In genomic region chr17:21044971-21045370, GRCh38 we compare ENCODE assay signal across 21 cellular contexts. TPM values are rescaled to one million over a fixed set of nuclear protein-coding genes. Genes with fewer than 3 reads are reported as not detected.
DNase-seq lines count a peak whose midpoint lies in the region; ATAC-seq, FAIRE-seq and TF ChIP-seq lines count a peak whose summit lies in the region.
"Had no signal": no experiment of that assay in that cellular context is flagged by ENCODE, and none has a peak within 500 bp of the region (broad histone marks: within the 10 kb centered on the region; RNA-seq: fewer than 3 reads in every experiment).

No MANE protein-coding gene starts in this region.

- peaks cover 21 to 34% (median 23%) of the 10 kb centered on the region in 3 donors for H3K4me1 Mint-ChIP-seq in T-cell
- H3K4me1 Mint-ChIP-seq in effector memory CD8-positive, alpha-beta T cell (ENCODE audit: low read depth in 2 of 2): peaks cover 15 to 16% of the 10 kb centered on the region in 2 donors
- H3K4me1 Mint-ChIP-seq in stimulated activated memory B cell treated with anti-CD40 and anti-IgM and Interleukin-4, amounts not matched to agents 10 μg/mL and 1 μg/mL and 100 μg/mL, for 72 hours: peaks cover 32% of the 10 kb centered on the region

- CTCF ChIA-PET in HepG2 (lab: Yijun Ruan, JAX; ENCODE audit: low intra/inter-chr PET ratio, low total read pairs) (no interaction called here), T-cell (lab: Charles Lee) (interaction anchor here (1.1 to 2.2 kb wide), 2 partner anchors 21 to 26 kb away, joined by 4 to 6 read pairs; no protein-coding TSS in a partner anchor)

- H3K27ac ChIP-seq in HepG2 (ENCODE audit: extremely low read length, insufficient read depth, low read length): no peak overlapping the region
- no peak overlapping the region for H3K27ac ChIP-seq in right lobe of liver
- no peak overlapping the region for H3K27ac ChIP-seq in uterus
- H3K27ac ChIP-seq: epithelial cell of prostate had no signal

- H3K36me3 Mint-ChIP-seq in T-cell: no peaks in the 10 kb centered on the region
- H3K36me3 Mint-ChIP-seq in effector memory CD8-positive, alpha-beta T cell (ENCODE audit: insufficient read depth): peaks cover 25% of the 10 kb centered on the region
- no peaks in the 10 kb centered on the region for H3K36me3 Mint-ChIP-seq in stimulated activated memory B cell treated with anti-CD40 and anti-IgM and Interleukin-4, amounts not matched to agents 10 μg/mL and 1 μg/mL and 100 μg/mL, for 72 hours

- H3K79me2 ChIP-seq in HepG2 (ENCODE audit: insufficient read depth, low read length): peaks cover 21% of the 10 kb centered on the region

- TF ChIP-seq POLR2A in HepG2 (IDR thresholded peaks at IDR 0.05; ENCODE audit: insufficient read depth in 1 of 2, low read depth in 2 of 2, low read length in 2 of 2): no peak
- no peak for TF ChIP-seq POLR2A in right lobe of liver (IDR thresholded peaks at IDR 0.05)
- TF ChIP-seq POLR2A in uterus (IDR thresholded peaks at IDR 0.05): no peak

- FAIRE-seq in HepG2 (lab: Jason Lieb, UNC): no peak
- FAIRE-seq: bronchial epithelial cell, GM18507, kidney, RCC 7860 had no signal

- intact Hi-C loops in HepG2 (cut with micrococcal nuclease; ENCODE audit: unreplicated experiment) (loop anchor here (10.0 kb wide), 1 partner anchor 240 kb away; the partner anchor contains the start of gene MAP2K3), right lobe of liver (cut with DNase I) (no loop called here), uterus (cut with DNase I; ENCODE audit: low total_unique reads) (no loop called here)

- no peak overlapping the region for H3K4me3 ChIP-seq in HepG2 (replicated peaks in 1 of 3; ENCODE audit: insufficient read depth in 1 of 3, low read depth in 2 of 3, low read length in 3 of 3)
- no peak overlapping the region for H3K4me3 ChIP-seq in right lobe of liver
- H3K4me3 ChIP-seq in uterus: no peak overlapping the region

- BruUV-seq in HepG2 (replicated peaks; lab: Mats Ljungman, UMichigan): no TSS peak

- H4K20me1 ChIP-seq in HepG2 (ENCODE audit: insufficient read depth, low read length): peaks cover 21% of the 10 kb centered on the region

- 84% methylated on average over 9 of the region's 10 CpGs for whole genome bisulfite sequencing in HepG2 (ENCODE audit: low lambda C conversion rate)
- WGBS in right lobe of liver (ENCODE audit: insufficient coverage, low coverage, low lambda C conversion rate, missing lambda C conversion rate): 93% methylated on average over 9 of the region's 10 CpGs

- no peaks in the 10 kb centered on the region; a peak in 1 of 5 replicates for H3K27me3 ChIP-seq in HepG2 (ENCODE audit: control insufficient read depth in 1 of 2, insufficient read depth in 2 of 2, low read length in 2 of 2)
- H3K27me3 ChIP-seq in right lobe of liver: no peaks in the 10 kb centered on the region
- H3K27me3 ChIP-seq in uterus: no peaks in the 10 kb centered on the region

- ATAC-seq in HepG2 (no peak), right lobe of liver (no peak), T-cell (replicated peaks in 1 of 4) (no peak), GM18511 (IDR thresholded peaks at IDR 0.05; ENCODE audit: unreplicated experiment) (no peak)
- ATAC-seq in effector memory CD8-positive, alpha-beta T cell (replicated peaks): no peak
- no peak for ATAC-seq in stimulated activated memory B cell treated with anti-CD40 and anti-IgM and Interleukin-4, amounts not matched to agents 10 μg/mL and 1 μg/mL and 100 μg/mL, for 72 hours
- ATAC-seq: activated T-cell treated with anti-CD3 and anti-CD28 coated beads, Interleukin-2, amount 50 U/mL, for 72 hours had no signal

- H3K9ac ChIP-seq in HepG2 (ENCODE audit: insufficient read depth, low read depth, low read length): no peak overlapping the region

- TF ChIP-seq CTCF in HepG2 (CRISPR knock-in tag; IDR thresholded peaks at IDR 0.05) (no peak), right lobe of liver (IDR thresholded peaks at IDR 0.05) (no peak), uterus (IDR thresholded peaks at IDR 0.05) (no peak)

- peak overlapping the region; percentile 94 to 95 for H3K27ac Mint-ChIP-seq in T-cell
- peak overlapping the region; percentile 35 to 96 for H3K27ac Mint-ChIP-seq in effector memory CD8-positive, alpha-beta T cell
- H3K27ac Mint-ChIP-seq in stimulated activated memory B cell treated with anti-CD40 and anti-IgM and Interleukin-4, amounts not matched to agents 10 μg/mL and 1 μg/mL and 100 μg/mL, for 72 hours: peak overlapping the region; percentile 89

- no peaks in the 10 kb centered on the region for H3K9me3 Mint-ChIP-seq in T-cell
- no peaks in the 10 kb centered on the region for H3K9me3 Mint-ChIP-seq in effector memory CD8-positive, alpha-beta T cell
- no peaks in the 10 kb centered on the region for H3K9me3 Mint-ChIP-seq in stimulated activated memory B cell treated with anti-CD40 and anti-IgM and Interleukin-4, amounts not matched to agents 10 μg/mL and 1 μg/mL and 100 μg/mL, for 72 hours
- H3K9me3 Mint-ChIP-seq: activated CD4-positive, alpha-beta memory T cell treated with anti-CD3 and anti-CD28 coated beads, Interleukin-2, amount 10 ng/mL, durations not matched to agents 7 days and 5 days; activated T-cell treated with anti-CD3 and anti-CD28 coated beads, Interleukin-2, amount 50 U/mL, for 72 hours; HFFc6 had no signal

- POLR2A ChIA-PET in HepG2 (lab: Yijun Ruan, JAX) (no interaction called here), T-cell (lab: Charles Lee) (no interaction called here)

- H3K4me1 ChIP-seq in HepG2 (ENCODE audit: insufficient read depth, low read length): peaks cover 23% of the 10 kb centered on the region
- peaks cover 0 to 17% (median 5%) of the 10 kb centered on the region in 4 donors for H3K4me1 ChIP-seq in right lobe of liver
- H3K4me1 ChIP-seq in uterus: peaks cover 0 to 4% of the 10 kb centered on the region in 2 donors

- H2AFZ ChIP-seq in HepG2 (ENCODE audit: low read length): no peak overlapping the region

- TF ChIP-seq EP300 in HepG2 (IDR thresholded peaks at IDR 0.05; ENCODE audit: low read depth in 2 of 2, low read length in 2 of 2): no peak
- TF ChIP-seq EP300 in HepG2 (CRISPR knock-in tag; IDR thresholded peaks at IDR 0.05; ENCODE audit: borderline replicate concordance): no peak

- TF ChIP-seq RAD21 in HepG2 (CRISPR knock-in tag; IDR thresholded peaks at IDR 0.05): no peak

- H3K4me3 Mint-ChIP-seq in T-cell: peak overlapping the region in 2 of 3 donors; percentile 9 to 97
- no peak overlapping the region for H3K4me3 Mint-ChIP-seq in effector memory CD8-positive, alpha-beta T cell
- H3K4me3 Mint-ChIP-seq in stimulated activated memory B cell treated with anti-CD40 and anti-IgM and Interleukin-4, amounts not matched to agents 10 μg/mL and 1 μg/mL and 100 μg/mL, for 72 hours: no peak overlapping the region

- H3K27me3 Mint-ChIP-seq in T-cell: peaks cover 4 to 6% of the 10 kb centered on the region in 2 donors
- H3K27me3 Mint-ChIP-seq in effector memory CD8-positive, alpha-beta T cell: peaks cover 0 to 13% of the 10 kb centered on the region in 2 donors
- no peaks in the 10 kb centered on the region for H3K27me3 Mint-ChIP-seq in stimulated activated memory B cell treated with anti-CD40 and anti-IgM and Interleukin-4, amounts not matched to agents 10 μg/mL and 1 μg/mL and 100 μg/mL, for 72 hours

- in situ Hi-C loops in HepG2 (cut with HindIII; ENCODE audit: extremely low pct_ligation_motif_present, low pct_unique_long_range_greater_than_20kb): no loop called here

- H3K9me3 ChIP-seq in HepG2 (ENCODE audit: low read length) (no peaks in the 10 kb centered on the region), right lobe of liver (no peaks in the 10 kb centered on the region), uterus (no peaks in the 10 kb centered on the region)

- H3K4me2 ChIP-seq in HepG2 (ENCODE audit: low read depth, low read length): no peak overlapping the region

- DNase-seq in HepG2 (ENCODE audit: low spot score): no peak
- no peak for DNase-seq in right lobe of liver
- DNase-seq in T-cell: no peak
- DNase-seq in effector memory CD8-positive, alpha-beta T cell: no peak
- DNase-seq in NCI-H1436 treated with DMSO at 0.1 percent for 48 hours (lab: John Stamatoyannopoulos, UW): no peak
- DNase-seq in uterus: no peak
- DNase-seq: activated CD4-positive, alpha-beta memory T cell treated with anti-CD3 and anti-CD28 coated beads, Interleukin-2, amount 10 ng/mL, durations not matched to agents 7 days and 5 days; activated T-cell treated with anti-CD3 and anti-CD28 coated beads, Interleukin-2, amount 50 U/mL, for 72 hours; foreskin melanocyte; HFFc6; IMR-90; kidney; mammary epithelial cell; NCI-H1694 treated with DMSO at 0.1 percent for 48 hours; NCI-H345 had no signal

- no peaks in the 10 kb centered on the region for H3K36me3 ChIP-seq in HepG2 (replicated peaks in 1 of 2; ENCODE audit: control insufficient read depth in 1 of 2, insufficient read depth in 2 of 2, low read length in 2 of 2)
- no peaks in the 10 kb centered on the region for H3K36me3 ChIP-seq in right lobe of liver
- no peaks in the 10 kb centered on the region for H3K36me3 ChIP-seq in uterus

TF ChIP-seq in HepG2, 621 proteins besides CTCF, POLR2A, EP300 and RAD21 (continues in another document):
- peak; percentile 54; the same call in 1 of the 2 replicates for TF ChIP-seq ZNF121 (CRISPR knock-in tag; IDR thresholded peaks at IDR 0.05)

RNA-seq across cellular contexts. Expression of gene USP22, which starts 2.2 kb away (rescaled TPM):
- 130 and 131 TPM in 2 replicates for total RNA-seq in HepG2 (2016; rRNA removed; fragmentation: Illumina TruSeq; extraction: Trizol)
- 17.2 and 17.3 TPM in 2 replicates for total RNA-seq in HepG2 (2016; cell fraction: cytosol; rRNA removed; fragmentation: Illumina TruSeq; extraction: Trizol; ENCODE audit: low read depth)
- total RNA-seq in HepG2 (2016; cell fraction: insoluble cytoplasmic fraction; rRNA removed; fragmentation: Illumina TruSeq; extraction: Trizol): 119 and 130 TPM in 2 replicates
- 54.1 and 54.4 TPM in 2 replicates for total RNA-seq in HepG2 (2016; cell fraction: membrane; rRNA removed; fragmentation: Illumina TruSeq; extraction: Trizol)
- 79.5 and 96.3 TPM in 2 replicates for total RNA-seq in HepG2 (2016; cell fraction: nucleus; rRNA removed; fragmentation: Illumina TruSeq; extraction: Trizol)
- polyA plus RNA-seq in HepG2 (2011; rRNA removed): 98.0 and 124 TPM in 2 replicates
- 56.8 and 60.3 TPM in 2 replicates for polyA plus RNA-seq in HepG2 (2011; cell fraction: cytosol; rRNA removed)
- polyA plus RNA-seq in HepG2 (2011; cell fraction: nucleus; rRNA removed): 126 and 139 TPM in 2 replicates
- polyA plus RNA-seq in HepG2 (2012): 65.0 and 69.3 TPM in 2 replicates
- 4.2 and 4.5 TPM in 2 replicates for polyA plus RNA-seq in HepG2 (2016; cell fraction: cytosol; fragmentation: Illumina TruSeq; extraction: Trizol; ENCODE audit: low read depth)
- polyA plus RNA-seq in HepG2 (2016; cell fraction: insoluble cytoplasmic fraction; fragmentation: Illumina TruSeq; extraction: Trizol; ENCODE audit: low read depth): 65.3 and 91.2 TPM in 2 replicates
- 18.3 and 19.5 TPM in 2 replicates for polyA plus RNA-seq in HepG2 (2016; cell fraction: membrane; fragmentation: Illumina TruSeq; extraction: Trizol; ENCODE audit: low read depth)
- 101 and 103 TPM in 2 replicates for polyA plus RNA-seq in HepG2 (2016; cell fraction: nucleus; fragmentation: Illumina TruSeq; extraction: Trizol; ENCODE audit: insufficient read depth, low read depth)
- polyA minus RNA-seq in HepG2 (2011; rRNA and poly(A)+ RNA removed; ENCODE audit: low replicate concordance): 337 and 421 TPM in 2 replicates
- polyA minus RNA-seq in HepG2 (2011; cell fraction: cytosol; rRNA and poly(A)+ RNA removed): 104 and 120 TPM in 2 replicates
- 71.7 and 94.2 TPM in 2 replicates for polyA minus RNA-seq in HepG2 (2011; cell fraction: nucleus; rRNA and poly(A)+ RNA removed)
- total RNA-seq in right lobe of liver: 10 to 100 TPM; 69.8 to 81.2 (median 77.7) TPM
- total RNA-seq in T-cell: 100 to 1,000 TPM; 128 to 184 (median 136) TPM
- total RNA-seq in uterus: 100 to 1,000 TPM; 110 to 299 (median 189) TPM

Comparison
In these comparisons a context has a peak if more than half of its experiments do, and no peak if none do; other contexts are left out.
1. H3K4me3 Mint-ChIP-seq: peak in T-cell (2 of 3); none in effector memory CD8-positive, alpha-beta T cell (0 of 2) and stimulated activated memory B cell treated with anti-CD40 and anti-IgM and Interleukin-4, amounts not matched to agents 10 μg/mL and 1 μg/mL and 100 μg/mL, for 72 hours (single experiment).
2. Peak in every context shown above with its lines, with median percentiles within 50 percentile points of each other: H3K27ac Mint-ChIP-seq.